ENCODE assay signal across 28 cellular contexts in the genomic region with DNA sequence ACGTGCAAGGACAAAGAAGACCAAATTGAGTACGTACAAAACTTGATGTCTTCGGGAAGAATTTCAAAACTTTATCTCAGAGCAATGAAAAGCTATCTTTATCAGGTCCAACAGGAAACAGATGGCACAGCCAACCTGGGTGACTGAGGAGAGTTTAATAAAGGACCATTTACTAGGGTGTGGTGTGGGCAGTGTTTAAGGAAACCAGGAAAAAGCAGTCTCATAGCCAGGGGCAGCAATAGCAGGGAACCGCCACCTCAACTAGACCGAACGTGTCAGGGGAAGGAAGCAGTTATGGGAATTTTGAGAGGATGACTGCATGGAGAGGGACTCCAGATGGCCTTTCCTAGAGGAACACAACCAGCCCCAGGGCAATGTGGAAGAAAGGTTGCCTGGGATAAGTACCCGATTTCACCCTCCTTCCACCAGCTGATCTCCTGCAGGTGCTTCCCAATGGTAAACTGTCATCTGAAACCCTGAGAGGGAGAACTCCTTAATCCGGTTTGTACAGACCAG. TPM values are rescaled to one million over a fixed set of nuclear protein-coding genes. Genes with fewer than 3 reads are reported as not detected.
"Had no signal": no experiment of that assay in that cellular context is flagged by ENCODE, and none has a peak within 500 bp of the region (broad histone marks: within the 10 kb centered on the region; RNA-seq: fewer than 3 reads in every experiment).

No MANE protein-coding gene starts in this region.

- DNase-seq: activated CD4-positive, alpha-beta T cell treated with anti-CD3 and anti-CD28 coated beads for 4 hours; activated CD8-positive, alpha-beta memory T cell treated with anti-CD3 and anti-CD28 coated beads, Interleukin-2, amount 50 U/mL, for 4 hours; activated CD8-positive, alpha-beta T cell treated with anti-CD3 and anti-CD28 coated beads for 36 hours; activated naive CD4-positive, alpha-beta T cell treated with anti-CD3 and anti-CD28 coated beads, Interleukin-2, amount 50 U/mL, for 16 hours; activated naive CD8-positive, alpha-beta T cell treated with anti-CD3 and anti-CD28 coated beads, Interleukin-2, amount 10 ng/mL, durations not matched to agents 7 days and 5 days; activated T-cell treated with anti-CD3 and anti-CD28 coated beads, Interleukin-2, amount 50 U/mL, for 1 hour; aorta; central memory CD4-positive, alpha-beta T cell; IMR-90; Kasumi-1; KBM-7; NCI-H1092; NCI-H1930; NCI-H2107; NCI-H510A treated with DMSO at 0.1 percent for 48 hours; NCI-H774; NK-92 treated with Interleukin-12 subunit alpha and Interleukin-12 subunit beta, amount 100 ng/mL, for 24 hours; OCI-M1; Right ventricle myocardium superior; RPMI8226; SW 1271 had no signal

- H3K4me1 ChIP-seq: breast epithelium, SJSA1 had no signal

- H3K27me3 ChIP-seq: breast epithelium, SJSA1 had no signal

- H3K27ac ChIP-seq: breast epithelium, SJSA1 had no signal

- H3K4me3 ChIP-seq: breast epithelium, SJSA1 had no signal

- H3K36me3 ChIP-seq: breast epithelium, SJSA1 had no signal

- H3K9me3 ChIP-seq: breast epithelium, SJSA1 had no signal

- ATAC-seq: activated CD4-positive, CD25-positive, alpha-beta regulatory T cell treated with anti-CD3 and anti-CD28 coated beads, Interleukin-2, amount 50 U/mL, for 24 hours; activated CD8-positive, alpha-beta T cell treated with anti-CD3 and anti-CD28 coated beads for 36 hours; Panc1; SK-N-SH treated with all-trans-retinoic acid at 6 μM for 48 hours had no signal

RNA-seq across cellular contexts. Expression of a gene that starts 15.2 kb away (rescaled TPM):
- total RNA-seq: activated CD8-positive, alpha-beta T cell treated with anti-CD3 and anti-CD28 coated beads for 36 hours; activated naive CD8-positive, alpha-beta T cell treated with anti-CD3 and anti-CD28 coated beads, Interleukin-2, amount 10 ng/mL, durations not matched to agents 7 days and 5 days; aorta; breast epithelium; IMR-90; M059J; Right ventricle myocardium superior; SJSA1; T-helper 1 cell treated with Interleukin-12 subunit alpha and Interleukin-12 subunit beta and Interleukin-4 antibody, amounts not matched to agents 30 ng/mL and 1 ng/mL, for 36 hours had no signal
- polyA plus RNA-seq: aorta, IMR-90 had no signal

RNA-seq across cellular contexts. Expression of a gene that starts 19.4 kb away (rescaled TPM):
- total RNA-seq: activated CD8-positive, alpha-beta T cell treated with anti-CD3 and anti-CD28 coated beads for 36 hours; activated naive CD8-positive, alpha-beta T cell treated with anti-CD3 and anti-CD28 coated beads, Interleukin-2, amount 10 ng/mL, durations not matched to agents 7 days and 5 days; aorta; breast epithelium; IMR-90; M059J; Right ventricle myocardium superior; SJSA1; T-helper 1 cell treated with Interleukin-12 subunit alpha and Interleukin-12 subunit beta and Interleukin-4 antibody, amounts not matched to agents 30 ng/mL and 1 ng/mL, for 36 hours had no signal
- polyA plus RNA-seq: aorta, IMR-90 had no signal

RNA-seq across cellular contexts. Expression of a gene that starts 34.6 kb away (rescaled TPM):
- total RNA-seq: activated CD8-positive, alpha-beta T cell treated with anti-CD3 and anti-CD28 coated beads for 36 hours; activated naive CD8-positive, alpha-beta T cell treated with anti-CD3 and anti-CD28 coated beads, Interleukin-2, amount 10 ng/mL, durations not matched to agents 7 days and 5 days; aorta; breast epithelium; IMR-90; M059J; Right ventricle myocardium superior; SJSA1; T-helper 1 cell treated with Interleukin-12 subunit alpha and Interleukin-12 subunit beta and Interleukin-4 antibody, amounts not matched to agents 30 ng/mL and 1 ng/mL, for 36 hours had no signal
- polyA plus RNA-seq: aorta, IMR-90 had no signal

RNA-seq across cellular contexts. Expression of a gene that starts 52.2 kb away (rescaled TPM):
- total RNA-seq: activated CD8-positive, alpha-beta T cell treated with anti-CD3 and anti-CD28 coated beads for 36 hours; activated naive CD8-positive, alpha-beta T cell treated with anti-CD3 and anti-CD28 coated beads, Interleukin-2, amount 10 ng/mL, durations not matched to agents 7 days and 5 days; aorta; breast epithelium; IMR-90; M059J; Right ventricle myocardium superior; SJSA1; T-helper 1 cell treated with Interleukin-12 subunit alpha and Interleukin-12 subunit beta and Interleukin-4 antibody, amounts not matched to agents 30 ng/mL and 1 ng/mL, for 36 hours had no signal
- polyA plus RNA-seq: aorta, IMR-90 had no signal

RNA-seq across cellular contexts. Expression of a gene that starts 54.3 kb away (rescaled TPM):
- total RNA-seq: activated CD8-positive, alpha-beta T cell treated with anti-CD3 and anti-CD28 coated beads for 36 hours; activated naive CD8-positive, alpha-beta T cell treated with anti-CD3 and anti-CD28 coated beads, Interleukin-2, amount 10 ng/mL, durations not matched to agents 7 days and 5 days; aorta; breast epithelium; IMR-90; M059J; Right ventricle myocardium superior; SJSA1; T-helper 1 cell treated with Interleukin-12 subunit alpha and Interleukin-12 subunit beta and Interleukin-4 antibody, amounts not matched to agents 30 ng/mL and 1 ng/mL, for 36 hours had no signal
- polyA plus RNA-seq: aorta, IMR-90 had no signal
